1 cellular context compared by ENCODE assay signal in genomic region chr10:112359606-112360307, GRCh38.
TF ChIP-seq lines count a peak whose summit lies in the region.

No MANE protein-coding gene starts in this region.

TF ChIP-seq in HepG2, 621 proteins besides CTCF, POLR2A, EP300 and RAD21 (continued from another document):
- TF ChIP-seq MLX (CRISPR knock-in tag; IDR thresholded peaks at IDR 0.05): no peak
- TF ChIP-seq MED13 (CRISPR knock-in tag; IDR thresholded peaks at IDR 0.05): no peak
- 0 out of 2 replicates have a peak, but pooled peaks have one; percentile 23 for TF ChIP-seq GTF3A (CRISPR knock-in tag; conservative IDR thresholded peaks at IDR 0.05)
- no peak for TF ChIP-seq RAD51 (IDR thresholded peaks at IDR 0.05; ENCODE audit: borderline replicate concordance)
- no peak for TF ChIP-seq ZGPAT (CRISPR knock-in tag; IDR thresholded peaks at IDR 0.05)
- TF ChIP-seq RARG (CRISPR knock-in tag; IDR thresholded peaks at IDR 0.05; ENCODE audit: low read depth): no peak
